Comparison of ENCODE assay signal across 9 cellular contexts in the genomic region with DNA sequence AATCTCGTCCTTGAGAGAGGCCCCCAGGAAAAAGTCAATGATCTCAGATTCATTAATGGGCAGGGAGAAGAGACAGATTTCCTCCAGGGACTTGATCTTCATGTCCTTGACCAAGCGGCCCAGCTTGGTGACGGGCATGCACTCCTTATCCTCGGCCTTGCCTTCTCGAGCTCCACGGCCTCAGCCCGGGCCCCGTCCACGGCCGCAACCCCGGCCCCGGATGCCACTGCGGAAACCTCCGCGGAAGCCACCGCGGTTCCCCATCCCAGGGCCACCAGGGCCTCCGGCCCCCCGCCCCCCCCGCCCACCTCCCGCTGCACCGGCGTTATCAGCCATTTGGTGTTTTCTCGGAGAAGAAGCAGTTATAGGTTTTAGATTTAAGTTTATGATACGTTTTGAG.
"Had no signal": no experiment of that assay in that cellular context is flagged by ENCODE, and none has a peak within 500 bp of the region (broad histone marks: within the 10 kb centered on the region; RNA-seq: fewer than 3 reads in every experiment).

No MANE protein-coding gene starts in this region.

- H3K4me3 Mint-ChIP-seq: GM23338, H9, HFFc6 had no signal

- ATAC-seq: GM23338, HCT116 had no signal

- H3K9me3 Mint-ChIP-seq: GM23338, H9, HFFc6 had no signal

- DNase-seq: GM23248, GOT3, H9, HCEC 1CT, HFFc6 had no signal

- H3K27ac ChIP-seq: GM23248 had no signal

- H3K4me1 ChIP-seq: HAP-1 had no signal

- FAIRE-seq: H1 had no signal

- H3K9me3 ChIP-seq: HAP-1 had no signal

- H3K9ac ChIP-seq: GM23248 had no signal

- H3K4me3 ChIP-seq: GM23248, GM23338, HAP-1 had no signal

- H3K27ac Mint-ChIP-seq: GM23338, HFFc6 had no signal
